ENCODE assay signal across 11 cellular contexts in the genomic region with DNA sequence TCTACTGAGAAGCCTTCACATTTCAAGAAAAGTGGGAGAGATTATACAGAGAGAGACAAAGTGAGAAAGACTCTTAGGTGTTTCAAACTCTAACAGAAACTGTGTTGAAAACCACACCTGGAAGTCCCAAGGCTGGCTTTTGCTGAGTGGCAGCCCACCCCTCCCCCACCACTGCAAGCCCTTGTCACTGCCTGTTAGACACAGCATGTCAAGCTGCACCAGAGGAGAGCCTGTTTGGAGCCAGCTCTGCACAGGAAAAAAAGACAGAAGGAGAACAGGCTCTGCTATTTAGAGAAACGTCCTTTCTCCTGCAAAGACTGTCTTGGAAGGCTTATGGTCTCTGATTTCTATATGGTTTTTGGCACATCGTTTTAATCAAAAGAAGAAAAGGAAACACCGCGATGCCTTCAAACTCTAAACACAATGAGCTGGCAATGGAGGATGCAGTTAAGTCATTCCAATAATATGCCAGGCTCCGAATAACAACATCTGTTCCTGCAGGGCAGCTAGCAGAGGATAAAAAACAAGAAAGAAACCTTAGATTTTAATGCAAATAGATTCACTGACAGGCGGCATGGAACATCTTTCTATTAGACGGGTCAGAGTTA.
DNase-seq lines count a peak whose midpoint lies in the region; ATAC-seq, FAIRE-seq and TF ChIP-seq lines count a peak whose summit lies in the region.
"Had no signal": no experiment of that assay in that cellular context is flagged by ENCODE, and none has a peak within 500 bp of the region (broad histone marks: within the 10 kb centered on the region; RNA-seq: fewer than 3 reads in every experiment).

No MANE protein-coding gene starts in this region.

- no peak for TF ChIP-seq RAD21 in H1 (IDR thresholded peaks at IDR 0.05 in 1 of 2, conservative IDR thresholded peaks at IDR 0.05 in 1 of 2; ENCODE audit: low read depth in 2 of 2, low read length in 2 of 2)

- H3K4me3 ChIP-seq in MG63 = no peak overlapping the region
- no peak overlapping the region for H3K4me3 ChIP-seq in H1 (ENCODE audit: extremely low read depth in 1 of 4, insufficient read depth in 2 of 4, low read depth in 3 of 4, low read length in 4 of 4)
- H3K4me3 ChIP-seq in mesendoderm (ENCODE audit: low read length) = no peak overlapping the region
- H3K4me3 ChIP-seq: lung had no signal

- no peak overlapping the region for H2BK20ac ChIP-seq in H1 (ENCODE audit: low read length)

- H3K27me3 ChIP-seq in MG63 = no peaks in the 10 kb centered on the region
- H3K27me3 ChIP-seq in H1 (replicated peaks in 1 of 4; ENCODE audit: control insufficient read depth in 3 of 4, extremely low read depth in 1 of 4, insufficient read depth in 3 of 4, low read length in 3 of 4) = no peaks in the 10 kb centered on the region
- H3K27me3 ChIP-seq in mesendoderm (ENCODE audit: insufficient read depth, low read length, poor library complexity) = no peaks in the 10 kb centered on the region
- H3K27me3 ChIP-seq: dorsolateral prefrontal cortex had no signal

- H2BK120ac ChIP-seq in H1 (replicated peaks; ENCODE audit: low read depth, low read length) = no peak overlapping the region
- H2BK120ac ChIP-seq in mesendoderm (ENCODE audit: low read depth, low read length) = no peak overlapping the region

- H2AFZ ChIP-seq in H1 (ENCODE audit: low read length) = peak overlapping the region; percentile 77; the same call in 1 of the 2 replicates

- H4K20me1 ChIP-seq in H1 (replicated peaks in 1 of 2; ENCODE audit: control insufficient read depth in 1 of 2, insufficient read depth in 2 of 2, low read length in 2 of 2) = no peaks in the 10 kb centered on the region

- no peak overlapping the region for H2BK12ac ChIP-seq in H1 (ENCODE audit: low read depth, low read length)

- DNase-seq in Ammon's horn (ENCODE audit: low spot score) (peak; percentile 24), MG63 (peak; percentile 10), H1 (ENCODE audit: low read depth in 1 of 2, low spot score in 2 of 2) (peak in 1 of 2 experiments; percentile 48), mesendoderm (peak; percentile 42), SW 1271 (lab: John Stamatoyannopoulos, UW) (no peak), occipital lobe (lab: John Stamatoyannopoulos, UW) (no peak)
- DNase-seq in stimulated activated CD4-positive, alpha-beta T cell treated with anti-CD3 and anti-CD28 coated beads, Interleukin-4, amount 100 ng/mL, for 4 hours = no peak
- DNase-seq: activated B cell treated with CpG ODN at 0.5 μM for 24 hours had no signal

- H3K79me1 ChIP-seq in H1 (ENCODE audit: low read depth, low read length) = no peaks in the 10 kb centered on the region
- H3K79me1 ChIP-seq in mesendoderm (ENCODE audit: low read length) = no peaks in the 10 kb centered on the region

- H3K9me3 ChIP-seq in MG63 (no peaks in the 10 kb centered on the region), H1 (ENCODE audit: insufficient read depth in 2 of 2, low read depth in 1 of 2, low read length in 1 of 2) (no peaks in the 10 kb centered on the region)

- H3K36me3 ChIP-seq in MG63 (no peaks in the 10 kb centered on the region), H1 (ENCODE audit: control insufficient read depth in 2 of 4, insufficient read depth in 4 of 4, low read length in 3 of 4) (no peaks in the 10 kb centered on the region), mesendoderm (ENCODE audit: control insufficient read depth, insufficient read depth, low read length) (no peaks in the 10 kb centered on the region)

- H2AK5ac ChIP-seq in H1 (ENCODE audit: low read depth, low read length) = no peak overlapping the region
- no peak overlapping the region for H2AK5ac ChIP-seq in mesendoderm (ENCODE audit: low read length)

- H3K27ac ChIP-seq in H1 (ENCODE audit: low read depth, low read length) (no peak overlapping the region), mesendoderm (ENCODE audit: low read depth, low read length) (no peak overlapping the region)

- H4K5ac ChIP-seq in H1 (ENCODE audit: insufficient read length, low read depth, low read length) (no peak overlapping the region), mesendoderm (ENCODE audit: low read length) (no peak overlapping the region)

- ATAC-seq in GM21447 (IDR thresholded peaks at IDR 0.05; ENCODE audit: unreplicated experiment) = no peak

- CTCF ChIA-PET in H1 (lab: Charles Lee; ENCODE audit: partially characterized antibody) = interaction anchor here (0.8 kb wide), 1 partner anchor 275 kb away, joined by 3 read pairs; no protein-coding TSS in a partner anchor

- no peak for TF ChIP-seq POLR2A in H1 (IDR thresholded peaks at IDR 0.05; ENCODE audit: control extremely low read depth in 1 of 2, low read depth in 2 of 2, low read length in 2 of 2)

- H2BK15ac ChIP-seq in H1 (ENCODE audit: low read length) (no peak overlapping the region), mesendoderm (replicated peaks; ENCODE audit: low read depth) (no peak overlapping the region)

- POLR2A ChIA-PET in H1 (lab: Charles Lee; ENCODE audit: partially characterized antibody) = no interaction called here

- no peak for TF ChIP-seq EP300 in H1 (IDR thresholded peaks at IDR 0.05; ENCODE audit: borderline replicate concordance in 1 of 2, low read depth in 2 of 2, low read length in 2 of 2)

- H3K18ac ChIP-seq in H1 (ENCODE audit: extremely low read depth, low read length) (no peak overlapping the region), mesendoderm (ENCODE audit: low read length) (no peak overlapping the region)

- no peak overlapping the region for H3K14ac ChIP-seq in H1 (ENCODE audit: insufficient read length)

- no peak overlapping the region; a peak in 1 of 7 replicates for H3K9ac ChIP-seq in H1 (replicated peaks in 1 of 4; ENCODE audit: extremely low read depth in 1 of 4, low read depth in 3 of 4, low read length in 3 of 4)
- H3K9ac ChIP-seq in mesendoderm (ENCODE audit: low read length) = no peak overlapping the region

- 63% methylated on average over 7 of the region's 7 CpGs; no CpG with 5 or more reads in 1 of the 2 experiments for WGBS in H1 (ENCODE audit: extremely low coverage in 1 of 2, insufficient coverage in 1 of 2, insufficient read length in 1 of 2, insufficient replicate concordance in 2 of 2, low coverage in 1 of 2, low lambda C conversion rate in 2 of 2, missing lambda C conversion rate in 1 of 2), 2 experiments
- WGBS in mesendoderm (ENCODE audit: extremely low coverage, insufficient coverage, low lambda C conversion rate) = no CpG with 5 or more reads among the region's 7 CpGs

- H3K4me1 ChIP-seq in H1 (replicated peaks in 1 of 4; ENCODE audit: control insufficient read depth in 3 of 4, insufficient read depth in 4 of 4, low read length in 3 of 4) = peaks cover 0 to 8% (median 2%) of the 10 kb centered on the region in 4 experiments; a peak in 1 of 7 replicates
- no peaks in the 10 kb centered on the region for H3K4me1 ChIP-seq in mesendoderm (ENCODE audit: control insufficient read depth, low read depth, low read length)

- no peak overlapping the region for H4K8ac ChIP-seq in H1 (ENCODE audit: extremely low read depth, insufficient read depth, low read length)
- H4K8ac ChIP-seq in mesendoderm (ENCODE audit: low read depth, low read length) = no peak overlapping the region

- no peak overlapping the region for H3K4ac ChIP-seq in H1 (replicated peaks; ENCODE audit: insufficient read length, low read depth, low read length)
- no peak overlapping the region for H3K4ac ChIP-seq in mesendoderm (ENCODE audit: low read depth, low read length)

- no peak for TF ChIP-seq CTCF in H1 (IDR thresholded peaks at IDR 0.05; ENCODE audit: control extremely low read depth in 1 of 3, insufficient read depth in 1 of 3, low read depth in 1 of 3, low read length in 3 of 3)

- no peak overlapping the region for H2BK5ac ChIP-seq in H1 (ENCODE audit: low read depth, low read length)
- no peak overlapping the region for H2BK5ac ChIP-seq in mesendoderm (ENCODE audit: low read length)

- H3K23me2 ChIP-seq in H1 (ENCODE audit: low read depth, low read length) = no peaks in the 10 kb centered on the region; the same call in 1 of the 2 replicates

- no peak overlapping the region for H4K91ac ChIP-seq in H1 (replicated peaks; ENCODE audit: insufficient read length, low read length)

- FAIRE-seq in H1 (lab: Jason Lieb, UNC) = no peak

- H3K4me2 ChIP-seq in H1 (ENCODE audit: insufficient read depth in 1 of 2, low read depth in 2 of 2, low read length in 2 of 2) = no peak overlapping the region; a peak in 1 of 4 replicates
- H3K4me2 ChIP-seq in mesendoderm (ENCODE audit: low read length) = no peak overlapping the region

- H3K79me2 ChIP-seq in H1 (ENCODE audit: control insufficient read depth in 1 of 2, insufficient read depth in 2 of 2, low read length in 2 of 2) (no peaks in the 10 kb centered on the region), mesendoderm (ENCODE audit: control insufficient read depth, insufficient read depth, low read length) (no peaks in the 10 kb centered on the region)

- H3K56ac ChIP-seq in H1 (replicated peaks; ENCODE audit: insufficient read length, low read depth, low read length) = no peak overlapping the region
- no peak overlapping the region for H3K56ac ChIP-seq in mesendoderm (ENCODE audit: low read length)

- H3K23ac ChIP-seq in H1 (ENCODE audit: insufficient read length) (no peak overlapping the region), mesendoderm (ENCODE audit: low read length) (no peak overlapping the region)

TF ChIP-seq in H1, 55 proteins besides CTCF, POLR2A, EP300 and RAD21 (continues in another document):
- TF ChIP-seq TBP (IDR thresholded peaks at IDR 0.05; ENCODE audit: low read depth, low read length) (no peak), RBBP5 (IDR thresholded peaks at IDR 0.05; ENCODE audit: borderline replicate concordance, low read depth, low read length) (no peak), GTF2F1 (IDR thresholded peaks at IDR 0.05; ENCODE audit: borderline replicate concordance, low read depth, low read length) (no peak), TAF7 (optimal IDR thresholded peaks at IDR 0.05; ENCODE audit: borderline replicate concordance, low read depth, low read length) (no peak), EZH2 (IDR thresholded peaks at IDR 0.05; ENCODE audit: low read depth, low read length, severe bottlenecking) (no peak), KDM1A (IDR thresholded peaks at IDR 0.05; ENCODE audit: borderline replicate concordance, low read length) (no peak), CHD1 (IDR thresholded peaks at IDR 0.05; ENCODE audit: low read depth, low read length) (no peak), HDAC2 (IDR thresholded peaks at IDR 0.05; ENCODE audit: borderline replicate concordance in 1 of 2, low read depth in 2 of 2, low read length in 2 of 2) (no peak), EGR1 (IDR thresholded peaks at IDR 0.05; ENCODE audit: borderline replicate concordance, low read depth, low read length) (no peak), SRF (IDR thresholded peaks at IDR 0.05; ENCODE audit: low read depth, low read length) (no peak), SIX5 (IDR thresholded peaks at IDR 0.05; ENCODE audit: low read depth, low read length) (no peak), TCF12 (IDR thresholded peaks at IDR 0.05; ENCODE audit: low read depth, low read length) (no peak), TAF1 (IDR thresholded peaks at IDR 0.05; ENCODE audit: low read depth, low read length) (no peak), KDM5A (IDR thresholded peaks at IDR 0.05; ENCODE audit: low read length) (no peak), NRF1 (IDR thresholded peaks at IDR 0.05; ENCODE audit: low read depth, low read length) (no peak)

Comparison
In these comparisons a context has a peak if more than half of its experiments do, and no peak if none do; other contexts are left out.
1. DNase-seq: peak in Ammon's horn (single experiment), MG63 (single experiment) and mesendoderm (single experiment); none in SW 1271 (0 of 2), stimulated activated CD4-positive, alpha-beta T cell treated with anti-CD3 and anti-CD28 coated beads, Interleukin-4, amount 100 ng/mL, for 4 hours (0 of 2) and occipital lobe (single experiment).